ENCODE assay signal across 1 cellular context in the genomic region with DNA sequence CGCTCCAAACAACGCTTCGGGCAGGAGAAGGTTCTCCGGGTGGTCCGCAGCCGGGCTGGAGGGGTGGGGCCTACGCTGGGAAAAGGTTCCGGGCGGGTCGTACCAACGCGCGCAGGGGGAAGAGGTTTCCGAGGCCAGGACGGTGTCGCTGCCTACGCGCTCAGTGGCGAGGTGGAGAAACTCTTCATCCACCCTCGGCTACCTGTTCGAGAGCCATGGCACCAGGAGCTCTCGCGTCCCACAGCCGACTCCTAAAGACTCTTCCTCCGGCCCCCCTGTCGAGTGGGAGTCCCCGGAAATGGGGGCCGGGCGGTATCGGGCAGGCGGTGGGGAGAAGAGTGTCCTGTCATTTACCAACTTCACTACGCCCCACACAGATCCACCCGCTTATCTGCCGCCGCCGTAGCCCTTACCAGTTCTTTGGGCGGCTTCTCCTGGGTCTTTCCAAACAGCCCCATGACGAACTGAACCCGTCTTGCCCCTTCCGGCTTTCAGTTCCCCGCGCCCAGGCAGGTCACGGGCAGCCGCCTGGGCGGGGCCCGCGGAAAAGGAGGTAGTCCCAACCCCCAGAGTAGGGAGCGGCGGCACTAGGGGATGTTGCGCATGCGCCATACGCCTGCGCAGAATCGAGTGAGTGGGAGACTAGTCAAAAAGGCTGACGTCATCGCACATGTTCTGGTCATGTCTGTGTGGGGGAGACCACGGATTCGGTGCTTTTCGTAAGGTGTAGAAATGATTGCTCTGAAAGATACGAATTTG.
TF ChIP-seq lines count a peak whose summit lies in the region.

A gene (minus strand): TSS at position 553 of the 759 bp plus-strand sequence. CDS start 95 bp downstream, at position 458.

TF ChIP-seq in HepG2, 621 proteins besides CTCF, POLR2A, EP300 and RAD21 (continued from another document and continues in another):
- TF ChIP-seq MEIS1 (CRISPR knock-in tag; IDR thresholded peaks at IDR 0.05; ENCODE audit: borderline replicate concordance) (peak; percentile 34; the same call in 1 of the 2 replicates), SMAD1 (CRISPR knock-in tag; IDR thresholded peaks at IDR 0.05; ENCODE audit: borderline replicate concordance, low read depth) (no peak; the same call in 1 of the 2 replicates), TAF1 (CRISPR knock-in tag; IDR thresholded peaks at IDR 0.05) (peak; percentile 86), SAFB2 (CRISPR knock-in tag; IDR thresholded peaks at IDR 0.05; ENCODE audit: borderline replicate concordance, low read depth) (no peak), ZNF550 (CRISPR knock-in tag; IDR thresholded peaks at IDR 0.05; ENCODE audit: borderline replicate concordance) (no peak), MIER3 (CRISPR knock-in tag; IDR thresholded peaks at IDR 0.05; ENCODE audit: borderline replicate concordance) (peak; percentile 52; the same call in 1 of the 2 replicates), GZF1 (CRISPR knock-in tag; IDR thresholded peaks at IDR 0.05) (no peak), ZNF484 (CRISPR knock-in tag; IDR thresholded peaks at IDR 0.05; ENCODE audit: borderline replicate concordance, low read depth) (no peak), AHR (CRISPR knock-in tag; IDR thresholded peaks at IDR 0.05) (peak; percentile 32; the same call in 1 of the 2 replicates), ZFYVE20 (CRISPR knock-in tag; IDR thresholded peaks at IDR 0.05; ENCODE audit: borderline replicate concordance, low read depth) (no peak), ZFAT (CRISPR knock-in tag; conservative IDR thresholded peaks at IDR 0.05) (no peak), ZNF577 (CRISPR knock-in tag; IDR thresholded peaks at IDR 0.05; ENCODE audit: borderline replicate concordance, low read depth) (0 out of 2 replicates have a peak, but pooled peaks have one; percentile 82), ZNF329 (CRISPR knock-in tag; IDR thresholded peaks at IDR 0.05; ENCODE audit: low read depth) (peak; percentile 24; the same call in 1 of the 2 replicates), NR1H2 (CRISPR knock-in tag; IDR thresholded peaks at IDR 0.05; ENCODE audit: borderline replicate concordance, low read depth) (no peak), NFATC3 (CRISPR knock-in tag; IDR thresholded peaks at IDR 0.05) (no peak; the same call in 1 of the 2 replicates), LCORL (IDR thresholded peaks at IDR 0.05) (no peak), LCORL (CRISPR knock-in tag; IDR thresholded peaks at IDR 0.05) (0 out of 2 replicates have a peak, but pooled peaks have one; percentile 5), ZNF75D (CRISPR knock-in tag; IDR thresholded peaks at IDR 0.05; ENCODE audit: borderline replicate concordance) (no peak), NFIB (CRISPR knock-in tag; IDR thresholded peaks at IDR 0.05; ENCODE audit: borderline replicate concordance) (no peak), YEATS2 (CRISPR knock-in tag; IDR thresholded peaks at IDR 0.05; ENCODE audit: borderline replicate concordance) (peak; percentile 65; the same call in 1 of the 2 replicates), ZNF101 (CRISPR knock-in tag; IDR thresholded peaks at IDR 0.05; ENCODE audit: borderline replicate concordance, low read depth) (0 out of 2 replicates have a peak, but pooled peaks have one; percentile 8), DNMT3B (CRISPR knock-in tag; conservative IDR thresholded peaks at IDR 0.05) (peak; percentile 98), RFX1 (IDR thresholded peaks at IDR 0.05) (no peak), SRSF1 (optimal IDR thresholded peaks at IDR 0.05; ENCODE audit: low read depth, low read length) (peak; percentile 90), CHD4 (IDR thresholded peaks at IDR 0.05; ENCODE audit: borderline replicate concordance, low read length) (no peak), ASH2L (IDR thresholded peaks at IDR 0.05; ENCODE audit: insufficient read length, low read depth, low read length) (peak; percentile 98), KLF9 (CRISPR knock-in tag; IDR thresholded peaks at IDR 0.05; ENCODE audit: low read depth) (0 out of 2 replicates have a peak, but pooled peaks have one; percentile 48), SYNCRIP (IDR thresholded peaks at IDR 0.05; ENCODE audit: insufficient read depth, low read depth, low read length) (no peak), ZSCAN21 (CRISPR knock-in tag; IDR thresholded peaks at IDR 0.05; ENCODE audit: borderline replicate concordance) (peak; percentile 59), ZNF292 (CRISPR knock-in tag; IDR thresholded peaks at IDR 0.05; ENCODE audit: borderline replicate concordance, low read depth) (peak; percentile 62), HOXA3 (CRISPR knock-in tag; IDR thresholded peaks at IDR 0.05) (peak; percentile 56; the same call in 1 of the 2 replicates), FOXP1 (IDR thresholded peaks at IDR 0.05) (no peak), FOXP1 (CRISPR knock-in tag; IDR thresholded peaks at IDR 0.05) (no peak)
- TF ChIP-seq, protein P1, sequence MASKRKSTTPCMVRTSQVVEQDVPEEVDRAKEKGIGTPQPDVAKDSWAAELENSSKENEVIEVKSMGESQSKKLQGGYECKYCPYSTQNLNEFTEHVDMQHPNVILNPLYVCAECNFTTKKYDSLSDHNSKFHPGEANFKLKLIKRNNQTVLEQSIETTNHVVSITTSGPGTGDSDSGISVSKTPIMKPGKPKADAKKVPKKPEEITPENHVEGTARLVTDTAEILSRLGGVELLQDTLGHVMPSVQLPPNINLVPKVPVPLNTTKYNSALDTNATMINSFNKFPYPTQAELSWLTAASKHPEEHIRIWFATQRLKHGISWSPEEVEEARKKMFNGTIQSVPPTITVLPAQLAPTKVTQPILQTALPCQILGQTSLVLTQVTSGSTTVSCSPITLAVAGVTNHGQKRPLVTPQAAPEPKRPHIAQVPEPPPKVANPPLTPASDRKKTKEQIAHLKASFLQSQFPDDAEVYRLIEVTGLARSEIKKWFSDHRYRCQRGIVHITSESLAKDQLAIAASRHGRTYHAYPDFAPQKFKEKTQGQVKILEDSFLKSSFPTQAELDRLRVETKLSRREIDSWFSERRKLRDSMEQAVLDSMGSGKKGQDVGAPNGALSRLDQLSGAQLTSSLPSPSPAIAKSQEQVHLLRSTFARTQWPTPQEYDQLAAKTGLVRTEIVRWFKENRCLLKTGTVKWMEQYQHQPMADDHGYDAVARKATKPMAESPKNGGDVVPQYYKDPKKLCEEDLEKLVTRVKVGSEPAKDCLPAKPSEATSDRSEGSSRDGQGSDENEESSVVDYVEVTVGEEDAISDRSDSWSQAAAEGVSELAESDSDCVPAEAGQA (IDR thresholded peaks at IDR 0.05; ENCODE audit: low read depth): no peak; the same call in 1 of the 2 replicates
- TF ChIP-seq, protein P1 (CRISPR knock-in tag; IDR thresholded peaks at IDR 0.05; ENCODE audit: borderline replicate concordance): 0 out of 2 replicates have a peak, but pooled peaks have one; percentile 44
- TF ChIP-seq, protein P2, sequence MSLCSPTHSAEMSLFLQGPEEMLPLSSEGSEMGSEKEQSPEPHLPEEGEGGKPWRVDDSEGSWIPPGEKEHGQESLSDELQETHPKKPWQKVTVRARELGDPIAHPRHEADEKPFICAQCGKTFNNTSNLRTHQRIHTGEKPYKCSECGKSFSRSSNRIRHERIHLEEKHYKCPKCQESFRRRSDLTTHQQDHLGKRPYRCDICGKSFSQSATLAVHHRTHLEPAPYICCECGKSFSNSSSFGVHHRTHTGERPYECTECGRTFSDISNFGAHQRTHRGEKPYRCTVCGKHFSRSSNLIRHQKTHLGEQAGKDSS (CRISPR knock-in tag; IDR thresholded peaks at IDR 0.05; ENCODE audit: borderline replicate concordance, low read depth): peak; percentile 66; the same call in 1 of the 2 replicates
- TF ChIP-seq, protein P3, sequence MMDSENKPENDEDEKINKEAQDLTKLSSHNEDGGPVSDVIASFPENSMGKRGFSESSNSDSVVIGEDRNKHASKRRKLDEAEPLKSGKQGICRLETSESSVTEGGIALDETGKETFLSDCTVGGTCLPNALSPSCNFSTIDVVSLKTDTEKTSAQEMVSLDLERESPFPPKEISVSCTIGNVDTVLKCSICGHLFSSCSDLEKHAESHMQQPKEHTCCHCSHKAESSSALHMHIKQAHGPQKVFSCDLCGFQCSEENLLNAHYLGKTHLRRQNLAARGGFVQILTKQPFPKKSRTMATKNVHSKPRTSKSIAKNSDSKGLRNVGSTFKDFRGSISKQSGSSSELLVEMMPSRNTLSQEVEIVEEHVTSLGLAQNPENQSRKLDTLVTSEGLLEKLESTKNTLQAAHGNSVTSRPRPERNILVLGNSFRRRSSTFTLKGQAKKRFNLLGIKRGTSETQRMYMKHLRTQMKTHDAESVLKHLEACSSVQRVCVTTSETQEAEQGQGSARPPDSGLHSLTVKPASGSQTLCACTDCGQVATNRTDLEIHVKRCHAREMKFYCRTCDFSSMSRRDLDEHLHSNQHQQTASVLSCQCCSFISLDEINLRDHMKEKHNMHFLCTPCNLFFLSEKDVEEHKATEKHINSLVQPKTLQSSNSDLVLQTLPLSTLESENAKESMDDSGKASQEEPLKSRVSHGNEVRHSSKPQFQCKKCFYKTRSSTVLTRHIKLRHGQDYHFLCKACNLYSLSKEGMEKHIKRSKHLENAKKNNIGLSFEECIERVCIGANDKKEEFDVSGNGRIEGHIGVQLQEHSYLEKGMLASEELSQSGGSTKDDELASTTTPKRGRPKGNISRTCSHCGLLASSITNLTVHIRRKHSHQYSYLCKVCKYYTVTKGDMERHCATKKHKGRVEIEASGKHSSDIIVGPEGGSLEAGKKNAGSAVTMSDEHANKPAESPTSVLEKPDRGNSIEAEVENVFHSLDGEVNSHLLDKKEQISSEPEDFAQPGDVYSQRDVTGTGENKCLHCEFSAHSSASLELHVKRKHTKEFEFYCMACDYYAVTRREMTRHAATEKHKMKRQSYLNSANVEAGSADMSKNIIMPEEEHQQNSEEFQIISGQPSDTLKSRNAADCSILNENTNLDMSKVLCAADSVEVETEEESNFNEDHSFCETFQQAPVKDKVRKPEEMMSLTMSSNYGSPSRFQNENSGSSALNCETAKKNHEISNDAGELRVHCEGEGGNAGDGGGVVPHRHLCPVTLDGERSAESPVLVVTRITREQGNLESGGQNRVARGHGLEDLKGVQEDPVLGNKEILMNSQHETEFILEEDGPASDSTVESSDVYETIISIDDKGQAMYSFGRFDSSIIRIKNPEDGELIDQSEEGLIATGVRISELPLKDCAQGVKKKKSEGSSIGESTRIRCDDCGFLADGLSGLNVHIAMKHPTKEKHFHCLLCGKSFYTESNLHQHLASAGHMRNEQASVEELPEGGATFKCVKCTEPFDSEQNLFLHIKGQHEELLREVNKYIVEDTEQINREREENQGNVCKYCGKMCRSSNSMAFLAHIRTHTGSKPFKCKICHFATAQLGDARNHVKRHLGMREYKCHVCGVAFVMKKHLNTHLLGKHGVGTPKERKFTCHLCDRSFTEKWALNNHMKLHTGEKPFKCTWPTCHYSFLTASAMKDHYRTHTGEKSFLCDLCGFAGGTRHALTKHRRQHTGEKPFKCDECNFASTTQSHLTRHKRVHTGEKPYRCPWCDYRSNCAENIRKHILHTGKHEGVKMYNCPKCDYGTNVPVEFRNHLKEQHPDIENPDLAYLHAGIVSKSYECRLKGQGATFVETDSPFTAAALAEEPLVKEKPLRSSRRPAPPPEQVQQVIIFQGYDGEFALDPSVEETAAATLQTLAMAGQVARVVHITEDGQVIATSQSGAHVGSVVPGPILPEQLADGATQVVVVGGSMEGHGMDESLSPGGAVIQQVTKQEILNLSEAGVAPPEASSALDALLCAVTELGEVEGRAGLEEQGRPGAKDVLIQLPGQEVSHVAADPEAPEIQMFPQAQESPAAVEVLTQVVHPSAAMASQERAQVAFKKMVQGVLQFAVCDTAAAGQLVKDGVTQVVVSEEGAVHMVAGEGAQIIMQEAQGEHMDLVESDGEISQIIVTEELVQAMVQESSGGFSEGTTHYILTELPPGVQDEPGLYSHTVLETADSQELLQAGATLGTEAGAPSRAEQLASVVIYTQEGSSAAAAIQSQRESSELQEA (CRISPR knock-in tag; IDR thresholded peaks at IDR 0.05; ENCODE audit: not compliant biosample characterization): peak; percentile 26
- TF ChIP-seq, protein P4, sequence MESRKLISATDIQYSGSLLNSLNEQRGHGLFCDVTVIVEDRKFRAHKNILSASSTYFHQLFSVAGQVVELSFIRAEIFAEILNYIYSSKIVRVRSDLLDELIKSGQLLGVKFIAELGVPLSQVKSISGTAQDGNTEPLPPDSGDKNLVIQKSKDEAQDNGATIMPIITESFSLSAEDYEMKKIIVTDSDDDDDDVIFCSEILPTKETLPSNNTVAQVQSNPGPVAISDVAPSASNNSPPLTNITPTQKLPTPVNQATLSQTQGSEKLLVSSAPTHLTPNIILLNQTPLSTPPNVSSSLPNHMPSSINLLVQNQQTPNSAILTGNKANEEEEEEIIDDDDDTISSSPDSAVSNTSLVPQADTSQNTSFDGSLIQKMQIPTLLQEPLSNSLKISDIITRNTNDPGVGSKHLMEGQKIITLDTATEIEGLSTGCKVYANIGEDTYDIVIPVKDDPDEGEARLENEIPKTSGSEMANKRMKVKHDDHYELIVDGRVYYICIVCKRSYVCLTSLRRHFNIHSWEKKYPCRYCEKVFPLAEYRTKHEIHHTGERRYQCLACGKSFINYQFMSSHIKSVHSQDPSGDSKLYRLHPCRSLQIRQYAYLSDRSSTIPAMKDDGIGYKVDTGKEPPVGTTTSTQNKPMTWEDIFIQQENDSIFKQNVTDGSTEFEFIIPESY (CRISPR knock-in tag; IDR thresholded peaks at IDR 0.05): 0 out of 2 replicates have a peak, but pooled peaks have one; percentile 22
